In genomic region chr1:212415107-212415841, GRCh38 we compare ENCODE assay signal across 1 cellular context.
TF ChIP-seq lines count a peak whose summit lies in the region.

No MANE protein-coding gene starts in this region.

TF ChIP-seq in K562, 482 proteins besides CTCF, POLR2A, EP300 and RAD21 (continued from another document and continues in another):
- TF ChIP-seq ESRRA (IDR thresholded peaks at IDR 0.05; ENCODE audit: borderline replicate concordance, low read depth) (no peak), ELF2 (CRISPR knock-in tag; IDR thresholded peaks at IDR 0.05) (peak; percentile 39; the same call in 1 of the 2 replicates), E2F6 (IDR thresholded peaks at IDR 0.05; ENCODE audit: borderline replicate concordance in 1 of 2, extremely low read depth in 1 of 2, insufficient read depth in 1 of 2, insufficient read length in 1 of 2, low read depth in 1 of 2, low read length in 1 of 2, poor library complexity in 1 of 2, severe bottlenecking in 1 of 2) (peak in 1 of 2 experiments; percentile 24), ZNF76 (CRISPR knock-in tag; IDR thresholded peaks at IDR 0.05; ENCODE audit: borderline replicate concordance) (peak; percentile 28; the same call in 1 of the 2 replicates), MGA (IDR thresholded peaks at IDR 0.05) (no peak; the same call in 1 of the 2 replicates), CLOCK (CRISPR knock-in tag; IDR thresholded peaks at IDR 0.05; ENCODE audit: borderline replicate concordance) (0 out of 2 replicates have a peak, but pooled peaks have one; percentile 46), SP1 (CRISPR knock-in tag; IDR thresholded peaks at IDR 0.05) (0 out of 2 replicates have a peak, but pooled peaks have one; percentile 48), FOSL1 (tag; conservative IDR thresholded peaks at IDR 0.05) (no peak), ZFP30 (CRISPR knock-in tag; IDR thresholded peaks at IDR 0.05; ENCODE audit: borderline replicate concordance) (no peak), UBTF (IDR thresholded peaks at IDR 0.05; ENCODE audit: borderline replicate concordance in 1 of 2, low read depth in 2 of 2, low read length in 2 of 2) (no peak), MEF2D (tag; conservative IDR thresholded peaks at IDR 0.05; ENCODE audit: low read depth) (peak; percentile 26; the same call in 1 of the 2 replicates), NR2C2 (CRISPR knock-in tag; IDR thresholded peaks at IDR 0.05) (no peak), NR2C2 (tag; IDR thresholded peaks at IDR 0.05) (peak; percentile 52; the same call in 1 of the 2 replicates), ZBTB7A (IDR thresholded peaks at IDR 0.05; ENCODE audit: borderline replicate concordance, control insufficient read depth, low read depth, low read length) (0 out of 2 replicates have a peak, but pooled peaks have one; percentile 29), TRIM24 (IDR thresholded peaks at IDR 0.05) (peak in 1 of 2 experiments; percentile 59; a peak in 1 of 4 replicates), RUNX1 (IDR thresholded peaks at IDR 0.05; ENCODE audit: low read depth) (no peak), ZNF609 (CRISPR knock-in tag; IDR thresholded peaks at IDR 0.05; ENCODE audit: borderline replicate concordance) (0 out of 2 replicates have a peak, but pooled peaks have one; percentile 9), ZNF197 (CRISPR knock-in tag; IDR thresholded peaks at IDR 0.05; ENCODE audit: low read depth) (peak; percentile 69; the same call in 1 of the 2 replicates), NFRKB (IDR thresholded peaks at IDR 0.05; ENCODE audit: low read depth) (peak; percentile 52; the same call in 1 of the 2 replicates), U2AF2 (optimal IDR thresholded peaks at IDR 0.05; ENCODE audit: low read depth, low read length) (no peak), BACH1 (tag; IDR thresholded peaks at IDR 0.05) (peak; percentile 32; the same call in 1 of the 2 replicates), HDAC3 (IDR thresholded peaks at IDR 0.05; ENCODE audit: borderline replicate concordance, partially characterized antibody) (no peak), DACH1 (IDR thresholded peaks at IDR 0.05; ENCODE audit: partially characterized antibody) (peak; percentile 72), SRSF9 (IDR thresholded peaks at IDR 0.05; ENCODE audit: borderline replicate concordance, low read depth, low read length) (no peak), MAZ (CRISPR knock-in tag; conservative IDR thresholded peaks at IDR 0.05 in 1 of 2, IDR thresholded peaks at IDR 0.05 in 1 of 2) (0 out of 4 replicates have a peak, but pooled peaks of 1 of the 2 experiments have one; percentile 8), L3MBTL2 (IDR thresholded peaks at IDR 0.05) (peak; percentile 7; the same call in 1 of the 2 replicates)
